ENCODE assay signal across 17 cellular contexts in the genomic region with DNA sequence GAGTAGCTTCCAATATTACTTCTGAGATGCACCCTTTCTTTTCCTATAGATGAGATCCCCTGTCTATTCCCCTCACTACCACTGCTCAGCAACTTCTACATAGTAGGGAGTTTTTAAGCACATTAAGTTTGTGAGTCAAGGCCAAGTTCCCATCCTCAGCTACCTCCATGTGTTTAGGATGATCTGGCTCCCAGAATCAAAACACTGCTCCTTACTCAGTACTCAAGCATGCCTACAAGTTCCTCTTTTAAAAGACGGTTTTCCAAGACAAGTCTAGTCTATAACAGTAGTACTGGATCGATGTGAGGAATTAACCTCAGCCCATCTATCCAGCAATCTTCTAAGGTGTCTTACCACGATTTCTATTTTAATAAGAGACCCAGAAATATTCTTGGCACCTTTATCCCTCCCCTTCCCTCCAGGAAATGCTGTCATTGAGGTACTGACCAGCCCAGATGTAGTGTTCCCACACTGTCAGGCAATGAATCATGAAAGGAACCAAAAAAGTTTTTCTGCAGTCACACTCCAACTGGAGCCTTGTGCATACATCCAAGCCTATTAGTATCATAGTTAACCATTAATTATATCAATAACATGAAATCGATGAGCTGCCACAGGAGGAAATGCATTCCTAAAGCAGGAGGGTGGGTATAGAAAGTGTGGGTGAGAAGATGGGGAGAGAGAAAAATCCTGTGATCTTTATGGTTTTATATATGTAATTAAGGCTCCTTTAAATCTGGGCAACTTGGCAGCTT. TPM values are rescaled to one million over a fixed set of nuclear protein-coding genes. Genes with fewer than 3 reads are reported as not detected.
DNase-seq lines count a peak whose midpoint lies in the region; FAIRE-seq and TF ChIP-seq lines count a peak whose summit lies in the region.
"Had no signal": no experiment of that assay in that cellular context is flagged by ENCODE, and none has a peak within 500 bp of the region (broad histone marks: within the 10 kb centered on the region; RNA-seq: fewer than 3 reads in every experiment).

No MANE protein-coding gene starts in this region.

- no peaks in the 10 kb centered on the region for H3K27me3 Mint-ChIP-seq in type B pancreatic cell
- peaks cover 9% of the 10 kb centered on the region for H3K27me3 Mint-ChIP-seq in T-helper 2 cell treated with Interferon-gamma antibody and Interleukin-4, amounts not matched to agents 5 μg/mL and 100 μg/mL, for 36 hours (ENCODE audit: low read depth)

- TF ChIP-seq CTCF in type B pancreatic cell (conservative IDR thresholded peaks at IDR 0.05) = no peak

- peak overlapping the region; percentile 10 for H3K27ac Mint-ChIP-seq in type B pancreatic cell
- H3K27ac Mint-ChIP-seq in T-helper 2 cell treated with Interferon-gamma antibody and Interleukin-4, amounts not matched to agents 5 μg/mL and 100 μg/mL, for 36 hours = no peak overlapping the region
- H3K27ac Mint-ChIP-seq: stimulated activated naive CD8-positive, alpha-beta T cell treated with anti-CD3 and anti-CD28 coated beads, Interleukin-15, Interleukin-2, amounts not matched to agents 100 ng/mL and 50 ng/mL, for 24 hours had no signal

- peaks cover 13% of the 10 kb centered on the region for H3K4me1 Mint-ChIP-seq in type B pancreatic cell (ENCODE audit: unreplicated experiment)
- no peaks in the 10 kb centered on the region for H3K4me1 Mint-ChIP-seq in T-helper 2 cell treated with Interferon-gamma antibody and Interleukin-4, amounts not matched to agents 5 μg/mL and 100 μg/mL, for 36 hours (ENCODE audit: low read depth)

- H3K9me3 Mint-ChIP-seq in type B pancreatic cell = no peaks in the 10 kb centered on the region
- H3K9me3 Mint-ChIP-seq in T-helper 2 cell treated with Interferon-gamma antibody and Interleukin-4, amounts not matched to agents 5 μg/mL and 100 μg/mL, for 36 hours = no peaks in the 10 kb centered on the region
- H3K9me3 Mint-ChIP-seq: stimulated activated naive CD8-positive, alpha-beta T cell treated with anti-CD3 and anti-CD28 coated beads, Interleukin-15, Interleukin-2, amounts not matched to agents 100 ng/mL and 50 ng/mL, for 24 hours had no signal

- peak; percentile 24 for FAIRE-seq in colon (lab: Jason Lieb, UNC)
- FAIRE-seq: TTC549 had no signal

- DNase-seq in HT-29 (ENCODE audit: low spot score) (peak; percentile 59), kidney tubule cell (ENCODE audit: low spot score) (peak; percentile 33), type B pancreatic cell (ENCODE audit: extremely low spot score, unreplicated experiment) (no peak), HPDE6-E6E7 (ENCODE audit: extremely low spot score) (no peak)
- no peak for DNase-seq in T-helper 2 cell treated with Interferon-gamma antibody and Interleukin-4, amounts not matched to agents 5 μg/mL and 100 μg/mL, for 36 hours (ENCODE audit: low spot score)
- no peak for DNase-seq in stimulated activated CD4-positive, alpha-beta T cell treated with anti-CD3 and anti-CD28 coated beads, Interleukin-2, amount 100 ng/mL, for 48 hours
- DNase-seq: activated CD4-positive, alpha-beta T cell treated with anti-CD3 and anti-CD28 coated beads, Interleukin-2, amount 50 U/mL, for 48 hours; cortex of kidney; GDM1; midbrain; NCI-H1694 treated with DMSO at 0.1 percent for 48 hours; nucleus accumbens; OCI-M1; SK-N-SH had no signal

- no peaks in the 10 kb centered on the region for H3K36me3 Mint-ChIP-seq in type B pancreatic cell
- no peaks in the 10 kb centered on the region for H3K36me3 Mint-ChIP-seq in T-helper 2 cell treated with Interferon-gamma antibody and Interleukin-4, amounts not matched to agents 5 μg/mL and 100 μg/mL, for 36 hours (ENCODE audit: low read depth)

- no peak overlapping the region for H3K4me3 Mint-ChIP-seq in type B pancreatic cell
- no peak overlapping the region for H3K4me3 Mint-ChIP-seq in T-helper 2 cell treated with Interferon-gamma antibody and Interleukin-4, amounts not matched to agents 5 μg/mL and 100 μg/mL, for 36 hours
- H3K4me3 Mint-ChIP-seq: stimulated activated naive CD8-positive, alpha-beta T cell treated with anti-CD3 and anti-CD28 coated beads, Interleukin-15, Interleukin-2, amounts not matched to agents 100 ng/mL and 50 ng/mL, for 24 hours had no signal

RNA-seq across cellular contexts. Expression of a gene that starts 29.6 kb away (rescaled TPM):
- total RNA-seq in HT-29 (2014; rRNA removed; shearing (Covaris generic)) = 156 and 173 TPM in 2 replicates
- 17.1 and 58.0 TPM in 2 replicates for total RNA-seq in type B pancreatic cell (ENCODE audit: low replicate concordance)

Comparison
In these comparisons a context has a peak if more than half of its experiments do, and no peak if none do; other contexts are left out.
1. DNase-seq: peak in HT-29 (single experiment) and kidney tubule cell (single experiment); none in type B pancreatic cell (single experiment), T-helper 2 cell treated with Interferon-gamma antibody and Interleukin-4, amounts not matched to agents 5 μg/mL and 100 μg/mL, for 36 hours (single experiment), stimulated activated CD4-positive, alpha-beta T cell treated with anti-CD3 and anti-CD28 coated beads, Interleukin-2, amount 100 ng/mL, for 48 hours (0 of 2) and HPDE6-E6E7 (single experiment).